Comparison of ENCODE assay signal across 29 cellular contexts in the genomic region with DNA sequence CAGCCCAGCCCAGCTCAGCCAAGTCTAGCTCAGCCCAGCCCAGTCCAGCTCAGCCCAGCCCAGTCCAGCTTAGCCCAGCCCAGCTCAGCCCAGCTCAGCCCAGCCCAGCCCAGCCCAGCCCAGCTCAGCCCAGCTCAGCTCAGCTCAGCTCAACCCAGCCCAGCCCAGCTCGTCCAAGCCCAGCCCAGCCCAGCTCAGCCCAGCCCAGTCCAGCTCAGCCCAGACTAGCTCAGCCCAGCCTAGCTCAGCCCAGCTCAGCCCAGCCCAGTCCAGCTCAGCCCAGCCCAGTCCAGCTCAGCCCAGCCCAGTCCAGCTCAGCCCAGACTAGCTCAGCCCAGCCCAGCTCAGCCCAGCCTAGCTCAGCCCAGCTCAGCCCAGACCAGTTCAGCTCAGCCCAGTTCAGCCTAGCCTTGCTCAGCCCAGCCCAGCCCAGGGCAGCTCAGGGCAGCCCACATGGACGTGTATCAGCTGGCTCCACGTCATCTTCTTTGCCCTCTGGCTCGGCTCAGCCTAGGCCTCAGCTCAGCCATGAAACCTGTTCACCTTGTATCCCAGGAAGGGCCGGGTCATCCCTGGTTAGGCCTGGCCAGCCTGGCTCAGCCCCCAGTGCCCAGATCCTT.
DNase-seq lines count a peak whose midpoint lies in the region; ATAC-seq and TF ChIP-seq lines count a peak whose summit lies in the region.
"Had no signal": no experiment of that assay in that cellular context is flagged by ENCODE, and none has a peak within 500 bp of the region (broad histone marks: within the 10 kb centered on the region; RNA-seq: fewer than 3 reads in every experiment).

No MANE protein-coding gene starts in this region.

- H3K4me1 ChIP-seq in Karpas-422 (ENCODE audit: low read length) (peaks cover 2% of the 10 kb centered on the region), right atrium auricular region (no peaks in the 10 kb centered on the region)
- H3K4me1 ChIP-seq: left ventricle myocardium inferior, stomach, thyroid gland had no signal

- peaks cover 11% of the 10 kb centered on the region for H3K4me1 Mint-ChIP-seq in stimulated activated memory B cell treated with anti-CD40 and anti-IgM and Interleukin-4, amounts not matched to agents 10 μg/mL and 1 μg/mL and 100 μg/mL, for 72 hours
- H3K4me1 Mint-ChIP-seq: activated CD4-positive, alpha-beta T cell treated with anti-CD3 and anti-CD28 coated beads for 36 hours; brain; GM23338; mesothelial cell of epicardium had no signal

- ATAC-seq in stimulated activated memory B cell treated with anti-CD40 and anti-IgM and Interleukin-4, amounts not matched to agents 10 μg/mL and 1 μg/mL and 100 μg/mL, for 72 hours, result no peak
- ATAC-seq: activated CD4-positive, alpha-beta T cell treated with anti-CD3 and anti-CD28 coated beads for 36 hours; activated CD8-positive, alpha-beta T cell treated with anti-CD3 and anti-CD28 coated beads, Interleukin-2, amount 10 ng/mL, durations not matched to agents 7 days and 5 days; activated T-cell treated with anti-CD3 and anti-CD28 coated beads, Interleukin-2, amount 50 U/mL, for 4 hours; CD8-positive, alpha-beta T cell; GM23338; HepG2 had no signal

- no peaks in the 10 kb centered on the region for H3K9me2 ChIP-seq in Karpas-422 (replicated peaks; ENCODE audit: insufficient read depth, low read length)

- H2AFZ ChIP-seq in Karpas-422 (ENCODE audit: low read length), result no peak overlapping the region
- H2AFZ ChIP-seq: GM23338 had no signal

- H3K27ac ChIP-seq in Karpas-422 (ENCODE audit: low read length), result no peak overlapping the region
- H3K27ac ChIP-seq in coronary artery, result no peak overlapping the region
- H3K27ac ChIP-seq in right atrium auricular region, result no peak overlapping the region
- H3K27ac ChIP-seq: left ventricle myocardium inferior, RWPE1, SK-N-MC, stomach, thyroid gland had no signal

- no peaks in the 10 kb centered on the region for H3K9me3 ChIP-seq in Karpas-422 (ENCODE audit: low read length)
- H3K9me3 ChIP-seq in right atrium auricular region, result no peaks in the 10 kb centered on the region
- H3K9me3 ChIP-seq: left ventricle myocardium inferior, stomach, thyroid gland had no signal

- no peak for TF ChIP-seq CTCF in coronary artery (IDR thresholded peaks at IDR 0.05)
- TF ChIP-seq CTCF in right atrium auricular region (IDR thresholded peaks at IDR 0.05), result no peak

- DNase-seq in activated CD8-positive, alpha-beta memory T cell treated with anti-CD3 and anti-CD28 coated beads for 24 hours, result peak; percentile 50
- no peak for DNase-seq in activated CD8-positive, alpha-beta memory T cell treated with anti-CD3 and anti-CD28 coated beads, Interleukin-2, amount 50 U/mL, for 4 hours
- peak; percentile 42 for DNase-seq in Karpas-422
- DNase-seq in coronary artery (ENCODE audit: low spot score), result peak; percentile 43
- no peak for DNase-seq in right atrium auricular region (ENCODE audit: low spot score)
- DNase-seq in occipital lobe (lab: John Stamatoyannopoulos, UW), result no peak
- no peak for DNase-seq in amniotic stem cell (lab: John Stamatoyannopoulos, UW)
- DNase-seq: activated CD4-positive, alpha-beta T cell treated with anti-CD3 and anti-CD28 coated beads for 36 hours; activated CD8-positive, alpha-beta T cell treated with anti-CD3 and anti-CD28 coated beads, Interleukin-2, amount 10 ng/mL, durations not matched to agents 7 days and 5 days; activated T-cell treated with anti-CD3 and anti-CD28 coated beads, Interleukin-2, amount 50 U/mL, for 4 hours; cerebellar nuclear complex; left ventricle myocardium inferior; NCI-H1092 treated with DMSO at 0.1 percent for 48 hours; NCI-H187 treated with DMSO at 0.1 percent for 48 hours; NCI-H69; retina; small intestine; stomach; T-helper 2 cell; thyroid gland had no signal

- no peaks in the 10 kb centered on the region for H3K79me2 ChIP-seq in Karpas-422 (ENCODE audit: low read length)

- no peaks in the 10 kb centered on the region for H3K27me3 ChIP-seq in Karpas-422 (ENCODE audit: low read length)
- no peaks in the 10 kb centered on the region for H3K27me3 ChIP-seq in right atrium auricular region
- H3K27me3 ChIP-seq: stomach, thyroid gland had no signal

- no peaks in the 10 kb centered on the region for H3K9me3 Mint-ChIP-seq in stimulated activated memory B cell treated with anti-CD40 and anti-IgM and Interleukin-4, amounts not matched to agents 10 μg/mL and 1 μg/mL and 100 μg/mL, for 72 hours
- H3K9me3 Mint-ChIP-seq: activated T-cell treated with anti-CD3 and anti-CD28 coated beads, Interleukin-2, amount 50 U/mL, for 4 hours; CD8-positive, alpha-beta T cell; mesothelial cell of epicardium; naive B cell had no signal

- no peaks in the 10 kb centered on the region for H4K20me1 ChIP-seq in Karpas-422 (ENCODE audit: insufficient read depth, low read depth, low read length)

- H3K36me3 ChIP-seq in Karpas-422 (ENCODE audit: insufficient read depth, low read length) (no peaks in the 10 kb centered on the region), right atrium auricular region (no peaks in the 10 kb centered on the region)
- H3K36me3 ChIP-seq: left ventricle myocardium inferior, stomach, thyroid gland had no signal

- peak overlapping the region; percentile 79 for H3K4me3 Mint-ChIP-seq in stimulated activated memory B cell treated with anti-CD40 and anti-IgM and Interleukin-4, amounts not matched to agents 10 μg/mL and 1 μg/mL and 100 μg/mL, for 72 hours
- H3K4me3 Mint-ChIP-seq: activated CD4-positive, alpha-beta T cell treated with anti-CD3 and anti-CD28 coated beads for 36 hours; activated CD8-positive, alpha-beta T cell treated with anti-CD3 and anti-CD28 coated beads, Interleukin-2, amount 10 ng/mL, durations not matched to agents 7 days and 5 days; activated T-cell treated with anti-CD3 and anti-CD28 coated beads, Interleukin-2, amount 50 U/mL, for 4 hours; brain; CD8-positive, alpha-beta T cell; GM23338; mesothelial cell of epicardium had no signal

- H3K27ac Mint-ChIP-seq in stimulated activated memory B cell treated with anti-CD40 and anti-IgM and Interleukin-4, amounts not matched to agents 10 μg/mL and 1 μg/mL and 100 μg/mL, for 72 hours, result peak overlapping the region; percentile 86
- H3K27ac Mint-ChIP-seq: activated CD4-positive, alpha-beta T cell treated with anti-CD3 and anti-CD28 coated beads for 36 hours; activated CD8-positive, alpha-beta T cell treated with anti-CD3 and anti-CD28 coated beads, Interleukin-2, amount 10 ng/mL, durations not matched to agents 7 days and 5 days; brain; CD8-positive, alpha-beta T cell; GM23338; mesothelial cell of epicardium had no signal

- H3K9ac ChIP-seq in Karpas-422 (ENCODE audit: low read length), result no peak overlapping the region

- H3K36me3 Mint-ChIP-seq in stimulated activated memory B cell treated with anti-CD40 and anti-IgM and Interleukin-4, amounts not matched to agents 10 μg/mL and 1 μg/mL and 100 μg/mL, for 72 hours, result peaks cover 7% of the 10 kb centered on the region
- H3K36me3 Mint-ChIP-seq: brain; CD8-positive, alpha-beta T cell; mesothelial cell of epicardium; naive B cell had no signal

- H3K4me3 ChIP-seq in Karpas-422 (ENCODE audit: low read length) (no peak overlapping the region), coronary artery (no peak overlapping the region), right atrium auricular region (no peak overlapping the region)
- H3K4me3 ChIP-seq: GM23338, left ventricle myocardium inferior, SK-N-MC, stomach, thyroid gland had no signal

- no peak overlapping the region for H3K4me2 ChIP-seq in Karpas-422 (ENCODE audit: low read depth, low read length, poor library complexity, severe bottlenecking)
- H3K4me2 ChIP-seq: GM23338 had no signal

- H3K27me3 Mint-ChIP-seq in stimulated activated memory B cell treated with anti-CD40 and anti-IgM and Interleukin-4, amounts not matched to agents 10 μg/mL and 1 μg/mL and 100 μg/mL, for 72 hours, result no peaks in the 10 kb centered on the region
- H3K27me3 Mint-ChIP-seq: activated CD4-positive, alpha-beta T cell treated with anti-CD3 and anti-CD28 coated beads for 36 hours; naive B cell had no signal

Comparison
In these comparisons a context has a peak if more than half of its experiments do, and no peak if none do; other contexts are left out.
1. DNase-seq: peak in activated CD8-positive, alpha-beta memory T cell treated with anti-CD3 and anti-CD28 coated beads for 24 hours (single experiment), Karpas-422 (single experiment) and coronary artery (single experiment); none in activated CD8-positive, alpha-beta memory T cell treated with anti-CD3 and anti-CD28 coated beads, Interleukin-2, amount 50 U/mL, for 4 hours (single experiment), right atrium auricular region (single experiment), occipital lobe (single experiment) and amniotic stem cell (single experiment).